Comparison of ENCODE assay signal across 15 cellular contexts in genomic region chr11:99960536-99960935, GRCh38.
DNase-seq lines count a peak whose midpoint lies in the region; ATAC-seq lines count a peak whose summit lies in the region.
"Had no signal": no experiment of that assay in that cellular context is flagged by ENCODE, and none has a peak within 500 bp of the region (broad histone marks: within the 10 kb centered on the region; RNA-seq: fewer than 3 reads in every experiment).

No MANE protein-coding gene starts in this region.

- intact Hi-C loops in left cardiac atrium (cut with DNase I), result no loop called here

- ATAC-seq in left cardiac atrium, result no peak
- ATAC-seq: GM12878, GM23338 had no signal

- DNase-seq in LHCN-M2 (ENCODE audit: low read depth) (peak; percentile 43), astrocyte of the hippocampus (ENCODE audit: low read depth, low spot score) (peak; percentile 12), myocyte (ENCODE audit: low read depth) (peak; percentile 12), COR-L47 (lab: John Stamatoyannopoulos, UW) (no peak), left cardiac atrium (no peak)
- no peak for DNase-seq in stimulated activated CD4-positive, alpha-beta T cell treated with anti-CD3 and anti-CD28 coated beads, Interleukin-2, amount 100 ng/mL, for 24 hours
- DNase-seq: C1 segment of cervical spinal cord; Caco-2; CD4-positive, alpha-beta memory T cell; DMS153; DND-41; GDM1; HFFc6 had no signal

Comparison
In these comparisons a context has a peak if more than half of its experiments do, and no peak if none do; other contexts are left out.
1. DNase-seq: peak in LHCN-M2 (single experiment), astrocyte of the hippocampus (single experiment) and myocyte (single experiment); none in stimulated activated CD4-positive, alpha-beta T cell treated with anti-CD3 and anti-CD28 coated beads, Interleukin-2, amount 100 ng/mL, for 24 hours (0 of 2), COR-L47 (single experiment) and left cardiac atrium (single experiment).